Comparison of ENCODE assay signal across 19 cellular contexts in genomic region chr20:61808497-61808896, GRCh38.
DNase-seq lines count a peak whose midpoint lies in the region; ATAC-seq and TF ChIP-seq lines count a peak whose summit lies in the region.
"Had no signal": no experiment of that assay in that cellular context is flagged by ENCODE, and none has a peak within 500 bp of the region (broad histone marks: within the 10 kb centered on the region; RNA-seq: fewer than 3 reads in every experiment).

No MANE protein-coding gene starts in this region.

- no peak for ATAC-seq in mucosa of descending colon
- ATAC-seq in naive thymus-derived CD8-positive, alpha-beta T cell = no peak

- intact Hi-C loops in A673 (cut with micrococcal nuclease; ENCODE audit: unreplicated experiment) (no loop called here), mucosa of descending colon (cut with DNase I, micrococcal nuclease) (no loop called here), spleen (cut with DNase I; ENCODE audit: low total_unique reads) (no loop called here)

- H3K4me1 Mint-ChIP-seq in naive thymus-derived CD8-positive, alpha-beta T cell = peaks cover 0 to 2% (median under 1%) of the 10 kb centered on the region in 4 donors

- peaks cover 37% of the 10 kb centered on the region for H3K27me3 ChIP-seq in A673 (replicated peaks; ENCODE audit: insufficient read depth, low read depth, low read length, poor library complexity)
- H3K27me3 ChIP-seq in spleen (replicated peaks in 1 of 7) = peaks cover 0 to 20% (median 0%) of the 10 kb centered on the region in 7 donors

- WGBS in spleen, 5 donors = 65 to 83% (median 70%) methylated on average over 14 of the region's 14 CpGs

- no TSS peak for BruUV-seq in A673 (replicated peaks; lab: Mats Ljungman, UMichigan)

- H3K9me3 Mint-ChIP-seq in naive thymus-derived CD8-positive, alpha-beta T cell = no peaks in the 10 kb centered on the region
- H3K9me3 Mint-ChIP-seq: CD4-positive, alpha-beta memory T cell had no signal

- peaks cover 0 to 13% (median 7%) of the 10 kb centered on the region in 5 donors for H3K27me3 Mint-ChIP-seq in naive thymus-derived CD8-positive, alpha-beta T cell

- H3K4me3 ChIP-seq in A673 (ENCODE audit: low read depth, low read length, poor library complexity, severe bottlenecking) (no peak overlapping the region), mucosa of descending colon (no peak overlapping the region), spleen (no peak overlapping the region)
- H3K4me3 ChIP-seq: BLaER1 had no signal

- no peaks in the 10 kb centered on the region for H3K9me3 ChIP-seq in A673 (ENCODE audit: low read depth, low read length, poor library complexity, severe bottlenecking)
- H3K9me3 ChIP-seq in mucosa of descending colon = no peaks in the 10 kb centered on the region
- no peaks in the 10 kb centered on the region for H3K9me3 ChIP-seq in spleen
- H3K9me3 ChIP-seq: BLaER1 had no signal

- TF ChIP-seq CTCF in A673 (conservative IDR thresholded peaks at IDR 0.05; ENCODE audit: low read depth, low read length) = no peak
- TF ChIP-seq CTCF in mucosa of descending colon (IDR thresholded peaks at IDR 0.05) = no peak
- no peak for TF ChIP-seq CTCF in spleen (IDR thresholded peaks at IDR 0.05 in 8 of 11, conservative IDR thresholded peaks at IDR 0.05 in 3 of 11)

- H3K36me3 ChIP-seq in A673 (ENCODE audit: insufficient read depth, low read length, poor library complexity, severe bottlenecking) (no peaks in the 10 kb centered on the region), mucosa of descending colon (ENCODE audit: low read depth) (no peaks in the 10 kb centered on the region), spleen (no peaks in the 10 kb centered on the region)
- H3K36me3 ChIP-seq: BLaER1 had no signal

- H3K27ac ChIP-seq in A673 (ENCODE audit: low read depth, low read length, poor library complexity, severe bottlenecking) (no peak overlapping the region), spleen (no peak overlapping the region)
- H3K27ac ChIP-seq: BLaER1 had no signal

- POLR2A ChIA-PET in A673 (lab: Charles Lee; ENCODE audit: low non-redundant PET) = no interaction called here
- POLR2A ChIA-PET in naive thymus-derived CD8-positive, alpha-beta T cell (lab: Charles Lee) = no interaction called here

- DNase-seq in A673 (ENCODE audit: low spot score) (peak; percentile 25), astrocyte of the hippocampus (ENCODE audit: low read depth, low spot score) (peak; percentile 38), mucosa of descending colon (peak in 2 of 3 donors; percentile 4 to 40), spleen (peak; percentile 56), NCI-H1436 treated with DMSO at 0.1 percent for 48 hours (lab: John Stamatoyannopoulos, UW) (no peak)
- DNase-seq in naive thymus-derived CD8-positive, alpha-beta T cell = no peak
- no peak for DNase-seq in effector CD8-positive, alpha-beta T cell (lab: John Stamatoyannopoulos, UW)
- DNase-seq: CD4-positive, alpha-beta memory T cell; DMS153; GF-D8; GOT3; KG1; NCI-H1105 treated with DMSO at 0.1 percent for 48 hours; NCI-H1694 treated with DMSO at 0.1 percent for 48 hours; NCI-H510A; NCI-H774; OCI-M1; SHP77 treated with DMSO at 0.1 percent for 48 hours had no signal

- no peaks in the 10 kb centered on the region for H3K36me3 Mint-ChIP-seq in naive thymus-derived CD8-positive, alpha-beta T cell
- H3K36me3 Mint-ChIP-seq: CD4-positive, alpha-beta memory T cell had no signal

- no peaks in the 10 kb centered on the region for H3K4me1 ChIP-seq in A673 (ENCODE audit: insufficient read depth, low read length, poor library complexity, severe bottlenecking)
- no peaks in the 10 kb centered on the region for H3K4me1 ChIP-seq in mucosa of descending colon (ENCODE audit: low read depth)
- peaks cover 0 to 9% (median 0%) of the 10 kb centered on the region in 6 donors for H3K4me1 ChIP-seq in spleen

- CTCF ChIA-PET in A673 (lab: Charles Lee) = no interaction called here

- H3K27ac Mint-ChIP-seq in naive thymus-derived CD8-positive, alpha-beta T cell = no peak overlapping the region
- H3K27ac Mint-ChIP-seq: CD4-positive, alpha-beta memory T cell had no signal

- H3K4me3 Mint-ChIP-seq in naive thymus-derived CD8-positive, alpha-beta T cell = no peak overlapping the region
- H3K4me3 Mint-ChIP-seq: CD4-positive, alpha-beta memory T cell had no signal

- no peak for TF ChIP-seq POLR2A in spleen (IDR thresholded peaks at IDR 0.05)

Comparison
In these comparisons a context has a peak if more than half of its experiments do, and no peak if none do; other contexts are left out.
1. DNase-seq: peak in A673 (single experiment), astrocyte of the hippocampus (single experiment), mucosa of descending colon (2 of 3) and spleen (single experiment); none in NCI-H1436 treated with DMSO at 0.1 percent for 48 hours (single experiment), naive thymus-derived CD8-positive, alpha-beta T cell (0 of 10) and effector CD8-positive, alpha-beta T cell (single experiment).